9 cellular contexts compared by ENCODE assay signal in the genomic region with DNA sequence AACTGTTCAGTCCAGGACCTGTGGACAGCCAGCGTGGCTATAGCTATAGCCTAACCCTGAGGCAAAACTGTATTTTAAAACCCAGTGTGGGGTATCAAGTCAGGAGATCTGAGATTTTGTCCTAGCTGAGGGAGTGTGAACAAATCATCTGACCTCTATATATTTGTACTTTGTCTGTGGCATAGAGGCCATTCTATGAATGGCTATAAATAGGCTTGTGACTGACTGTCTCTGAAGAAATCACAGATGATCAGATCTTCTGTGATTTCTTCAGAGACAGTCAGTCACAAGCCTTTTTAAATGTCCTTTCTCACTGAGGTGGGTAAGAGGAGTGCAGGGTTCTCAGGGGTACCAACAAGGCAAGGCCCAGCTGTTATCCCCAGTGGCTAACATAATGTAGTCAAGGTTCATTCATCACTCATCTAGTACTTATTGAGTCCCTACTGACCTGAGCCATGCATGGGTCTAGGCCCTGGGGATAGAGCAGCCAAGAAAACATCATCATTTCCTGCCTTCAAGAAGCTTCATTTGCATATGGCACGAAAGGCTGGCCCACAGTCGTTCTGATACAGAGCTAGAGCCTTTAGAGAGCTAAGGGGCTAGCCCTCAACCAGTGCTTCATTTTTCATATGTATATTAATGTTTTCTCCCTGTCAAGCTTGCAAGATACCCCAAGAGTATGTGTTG. TPM values are rescaled to one million over a fixed set of nuclear protein-coding genes. Genes with fewer than 3 reads are reported as not detected.
A peak's percentile ranks its signal among the peaks of the same experiment; 100 is the strongest.
DNase-seq lines count a peak whose midpoint lies in the region; ATAC-seq and TF ChIP-seq lines count a peak whose summit lies in the region.
"Had no signal": no experiment of that assay in that cellular context is flagged by ENCODE, and none has a peak within 500 bp of the region (broad histone marks: within the 10 kb centered on the region; RNA-seq: fewer than 3 reads in every experiment).

No MANE protein-coding gene starts in this region.

- WGBS in IMR-90 (ENCODE audit: extremely low coverage in 2 of 2, insufficient read length in 1 of 2), 2 experiments, result no CpG with 5 or more reads among the region's 3 CpGs

- H3K18ac ChIP-seq in IMR-90 (ENCODE audit: low read depth, low read length), result no peak overlapping the region

- no peak overlapping the region for H3K27ac ChIP-seq in IMR-90 (ENCODE audit: insufficient read depth, low read length)
- no peak overlapping the region for H3K27ac ChIP-seq in A673 (ENCODE audit: low read depth, low read length, poor library complexity, severe bottlenecking)

- no peaks in the 10 kb centered on the region for H3K27me3 ChIP-seq in IMR-90 (ENCODE audit: control insufficient read depth, insufficient read depth, low read length)
- H3K27me3 ChIP-seq in A673 (replicated peaks; ENCODE audit: insufficient read depth, low read depth, low read length, poor library complexity), result no peaks in the 10 kb centered on the region

- H3K9me1 ChIP-seq in IMR-90 (ENCODE audit: insufficient read depth, low read length), result peaks cover 10% of the 10 kb centered on the region; the same call in 1 of the 2 replicates

- no peak overlapping the region for H2AK5ac ChIP-seq in IMR-90 (ENCODE audit: low read depth, low read length)

- H3K27me3 Mint-ChIP-seq in stimulated activated memory B cell treated with anti-CD40 and anti-IgM and Interleukin-4, amounts not matched to agents 10 μg/mL and 1 μg/mL and 100 μg/mL, for 72 hours, result no peaks in the 10 kb centered on the region

- H3K36me3 ChIP-seq in IMR-90 (ENCODE audit: control insufficient read depth, insufficient read depth, low read length) (no peaks in the 10 kb centered on the region), A673 (ENCODE audit: insufficient read depth, low read length, poor library complexity, severe bottlenecking) (peaks cover 6% of the 10 kb centered on the region)

- H3K9me3 ChIP-seq in IMR-90 (ENCODE audit: control insufficient read depth, insufficient read depth, low read length), result no peaks in the 10 kb centered on the region
- H3K9me3 ChIP-seq in A673 (ENCODE audit: low read depth, low read length, poor library complexity, severe bottlenecking), result no peaks in the 10 kb centered on the region

- no peak overlapping the region for H3K23ac ChIP-seq in IMR-90 (ENCODE audit: low read depth, low read length)

- no peak overlapping the region for H3K9ac ChIP-seq in IMR-90 (ENCODE audit: low read depth, low read length)

- TF ChIP-seq POLR2A in IMR-90 (IDR thresholded peaks at IDR 0.05; ENCODE audit: low read depth, low read length), result no peak

- no peak overlapping the region for H2BK120ac ChIP-seq in IMR-90 (ENCODE audit: low read depth, low read length)

- H2AFZ ChIP-seq in IMR-90 (replicated peaks; ENCODE audit: low read length, poor library complexity), result no peak overlapping the region

- no peak overlapping the region for H3K4me3 Mint-ChIP-seq in stimulated activated memory B cell treated with anti-CD40 and anti-IgM and Interleukin-4, amounts not matched to agents 10 μg/mL and 1 μg/mL and 100 μg/mL, for 72 hours

- no peak overlapping the region for H3K4me3 ChIP-seq in IMR-90 (ENCODE audit: insufficient read depth, low read depth, low read length)
- H3K4me3 ChIP-seq in A673 (ENCODE audit: low read depth, low read length, poor library complexity, severe bottlenecking), result no peak overlapping the region

- no peak overlapping the region; the same call in 1 of the 2 replicates for H4K5ac ChIP-seq in IMR-90 (ENCODE audit: low read depth, low read length)

- H4K8ac ChIP-seq in IMR-90 (ENCODE audit: low read depth in 2 of 2, low read length in 2 of 2), result no peak overlapping the region

- no peak overlapping the region for H2BK5ac ChIP-seq in IMR-90 (ENCODE audit: low read depth, low read length, poor library complexity, severe bottlenecking)

- TF ChIP-seq RAD21 in IMR-90 (IDR thresholded peaks at IDR 0.05; ENCODE audit: low read length), result no peak

- H3K27ac Mint-ChIP-seq in stimulated activated memory B cell treated with anti-CD40 and anti-IgM and Interleukin-4, amounts not matched to agents 10 μg/mL and 1 μg/mL and 100 μg/mL, for 72 hours, result no peak overlapping the region

- TF ChIP-seq CTCF in IMR-90 (conservative IDR thresholded peaks at IDR 0.05; ENCODE audit: low read depth, low read length) (no peak), A673 (conservative IDR thresholded peaks at IDR 0.05; ENCODE audit: low read depth, low read length) (no peak)

- intact Hi-C loops in left ventricle myocardium superior (cut with micrococcal nuclease) (no loop called here), left cardiac atrium (cut with DNase I) (no loop called here), IMR-90 (cut with micrococcal nuclease) (no loop called here), A673 (cut with micrococcal nuclease; ENCODE audit: unreplicated experiment) (no loop called here)

- BruUV-seq in IMR-90 (replicated peaks; lab: Mats Ljungman, UMichigan), result no TSS peak
- no TSS peak for BruUV-seq in A673 (replicated peaks; lab: Mats Ljungman, UMichigan)

- no peaks in the 10 kb centered on the region for H4K20me1 ChIP-seq in IMR-90 (ENCODE audit: insufficient read depth, low read length)

- H3K9me3 Mint-ChIP-seq in stimulated activated memory B cell treated with anti-CD40 and anti-IgM and Interleukin-4, amounts not matched to agents 10 μg/mL and 1 μg/mL and 100 μg/mL, for 72 hours, result no peaks in the 10 kb centered on the region

- CTCF ChIA-PET in IMR-90 (lab: Yijun Ruan, JAX) (interaction anchor here (0.6 kb wide), 1 partner anchor 934 kb away, joined by 3 read pairs; no protein-coding TSS in a partner anchor), A673 (lab: Charles Lee) (no interaction called here)

- H3K4ac ChIP-seq in IMR-90 (ENCODE audit: low read depth, low read length), result peak overlapping the region; percentile 30; the same call in 1 of the 2 replicates

- in situ Hi-C loops in IMR-90 (cut with MboI; ENCODE audit: low sequenced_read_pairs), result no loop called here

- H3K14ac ChIP-seq in IMR-90 (replicated peaks; ENCODE audit: low read depth, low read length), result peak overlapping the region; percentile 41; the same call in 1 of the 2 replicates

- no peak overlapping the region for H2AK9ac ChIP-seq in IMR-90 (replicated peaks; ENCODE audit: low read depth, low read length, poor library complexity)

- peaks cover 0 to 4% of the 10 kb centered on the region in 2 experiments; a peak in 1 of 4 replicates for H3K79me1 ChIP-seq in IMR-90 (ENCODE audit: low read depth in 1 of 2, low read length in 2 of 2)

- no peak overlapping the region for H4K91ac ChIP-seq in IMR-90 (ENCODE audit: insufficient read depth, low read depth, low read length)

- no peak overlapping the region for H3K56ac ChIP-seq in IMR-90 (ENCODE audit: extremely low read depth, insufficient read depth, low read length)

- POLR2A ChIA-PET in IMR-90 (lab: Charles Lee; ENCODE audit: unreplicated experiment), result interaction anchor here (0.6 kb wide), 1 partner anchor 26 kb away, joined by 3 read pairs; no protein-coding TSS in a partner anchor
- POLR2A ChIA-PET in A673 (lab: Charles Lee; ENCODE audit: low non-redundant PET), result no interaction called here

- no peak overlapping the region for H3K4me2 ChIP-seq in IMR-90 (ENCODE audit: low read depth, low read length)

- H3K4me1 Mint-ChIP-seq in stimulated activated memory B cell treated with anti-CD40 and anti-IgM and Interleukin-4, amounts not matched to agents 10 μg/mL and 1 μg/mL and 100 μg/mL, for 72 hours, result peaks cover 11% of the 10 kb centered on the region

- DNase-seq in left ventricle myocardium superior (no peak), left cardiac atrium (no peak), IMR-90 (no peak), amniotic stem cell (lab: John Stamatoyannopoulos, UW) (no peak), NCI-H2107 treated with DMSO at 0.1 percent for 48 hours (lab: John Stamatoyannopoulos, UW; ENCODE audit: unreplicated experiment) (no peak), A673 (ENCODE audit: low spot score) (no peak)
- DNase-seq: NCI-H226 had no signal

- H3K36me3 Mint-ChIP-seq in stimulated activated memory B cell treated with anti-CD40 and anti-IgM and Interleukin-4, amounts not matched to agents 10 μg/mL and 1 μg/mL and 100 μg/mL, for 72 hours, result no peaks in the 10 kb centered on the region

- ATAC-seq in left ventricle myocardium superior (peak; percentile 24), left cardiac atrium (no peak), HG02642 (IDR thresholded peaks at IDR 0.05; ENCODE audit: poor library complexity, unreplicated experiment) (peak; percentile 90), IMR-90 (ENCODE audit: low read depth) (peak; percentile 7; the same call in 1 of the 2 replicates)
- peak; percentile 59 for ATAC-seq in stimulated activated memory B cell treated with anti-CD40 and anti-IgM and Interleukin-4, amounts not matched to agents 10 μg/mL and 1 μg/mL and 100 μg/mL, for 72 hours

- H2BK20ac ChIP-seq in IMR-90 (ENCODE audit: low read depth, low read length), result 0 out of 2 replicates have a peak overlapping the region, but pooled peaks have one; percentile 4

- H3K4me1 ChIP-seq in IMR-90 (ENCODE audit: control insufficient read depth, insufficient read depth, low read length), result peaks cover 11% of the 10 kb centered on the region
- H3K4me1 ChIP-seq in A673 (ENCODE audit: insufficient read depth, low read length, poor library complexity, severe bottlenecking), result peaks cover 16% of the 10 kb centered on the region

- dilution Hi-C loops in IMR-90 (cut with HindIII; ENCODE audit: low sequenced_read_pairs, unreplicated experiment), result no loop called here

- H2BK15ac ChIP-seq in IMR-90 (ENCODE audit: low read depth, low read length), result no peak overlapping the region

TF ChIP-seq in IMR-90, 13 proteins besides CTCF, POLR2A, EP300 and RAD21 (continues in another document):
- TF ChIP-seq MAFK (IDR thresholded peaks at IDR 0.05; ENCODE audit: low read depth, low read length) (no peak), CHD1 (IDR thresholded peaks at IDR 0.05; ENCODE audit: low read depth, low read length) (no peak), MAZ (IDR thresholded peaks at IDR 0.05; ENCODE audit: borderline replicate concordance, low read depth, low read length) (no peak), RFX5 (IDR thresholded peaks at IDR 0.05; ENCODE audit: low read depth, low read length) (no peak), BHLHE40 (IDR thresholded peaks at IDR 0.05; ENCODE audit: low read depth, low read length) (no peak), CEBPB (IDR thresholded peaks at IDR 0.05; ENCODE audit: low read depth, low read length) (no peak), FOS (IDR thresholded peaks at IDR 0.05; ENCODE audit: low read depth, low read length) (no peak)

RNA-seq across cellular contexts. Expression of gene TIPARP, which starts 53.3 kb away (rescaled TPM):
- 28.2 TPM for total RNA-seq in left ventricle myocardium superior
- total RNA-seq in left cardiac atrium, result 10 to 100 TPM; 34.1 to 37.2 TPM
- 70.8 and 76.4 TPM in 2 replicates for total RNA-seq in IMR-90 (2012; rRNA removed)
- 11.5 and 12.6 TPM in 2 replicates for polyA plus RNA-seq in IMR-90 (2012; rRNA removed)
- 3.2 and 3.7 TPM in 2 replicates for polyA plus RNA-seq in IMR-90 (2012; cell fraction: cytosol; rRNA removed)
- polyA plus RNA-seq in IMR-90 (2012; cell fraction: nucleus; rRNA removed; ENCODE audit: low replicate concordance), result 3.3 and 39.5 TPM in 2 replicates
- total RNA-seq in A673 (2021), result 116 TPM in 2 replicates

Comparison
In these comparisons a context has a peak if more than half of its experiments do, and no peak if none do; other contexts are left out.
1. ATAC-seq: peak in left ventricle myocardium superior (single experiment), HG02642 (single experiment), IMR-90 (single experiment) and stimulated activated memory B cell treated with anti-CD40 and anti-IgM and Interleukin-4, amounts not matched to agents 10 μg/mL and 1 μg/mL and 100 μg/mL, for 72 hours (single experiment); none in left cardiac atrium (0 of 2).